ENCODE assay signal across 8 cellular contexts in genomic region chr10:19819419-19820033, GRCh38. TPM values are rescaled to one million over a fixed set of nuclear protein-coding genes. Genes with fewer than 3 reads are reported as not detected.
DNase-seq lines count a peak whose midpoint lies in the region; ATAC-seq and TF ChIP-seq lines count a peak whose summit lies in the region.

No MANE protein-coding gene starts in this region.

- H3K27me3 ChIP-seq in Loucy (ENCODE audit: insufficient read depth, low read length, poor library complexity, severe bottlenecking) = peaks cover 19% of the 10 kb centered on the region

- H3K79me2 ChIP-seq in Loucy (ENCODE audit: insufficient read depth, low read length) = no peaks in the 10 kb centered on the region

- H3K4me3 Mint-ChIP-seq in activated naive CD8-positive, alpha-beta T cell treated with anti-CD3 and anti-CD28 coated beads, Interleukin-2, amount 50 U/mL, for 24 hours = no peak overlapping the region
- no peak overlapping the region for H3K4me3 Mint-ChIP-seq in activated naive CD8-positive, alpha-beta T cell treated with anti-CD3 and anti-CD28 coated beads for 36 hours
- peak overlapping the region; percentile 93 for H3K4me3 Mint-ChIP-seq in type B pancreatic cell
- no peak overlapping the region for H3K4me3 Mint-ChIP-seq in activated CD4-positive, alpha-beta T cell treated with anti-CD3 and anti-CD28 coated beads, Interleukin-2, amount 10 ng/mL, durations not matched to agents 24 days and 14 days

- H3K9me2 ChIP-seq in Loucy (replicated peaks; ENCODE audit: low read depth, low read length) = no peaks in the 10 kb centered on the region

- no peak overlapping the region for H2AFZ ChIP-seq in Loucy (ENCODE audit: low read length)

- H3K36me3 ChIP-seq in Loucy (ENCODE audit: insufficient read depth, low read length) = no peaks in the 10 kb centered on the region

- in situ Hi-C loops in astrocyte of the spinal cord (cut with HindIII; ENCODE audit: low sequenced_read_pairs) = no loop called here

- peak; percentile 7 for DNase-seq in activated naive CD8-positive, alpha-beta T cell treated with anti-CD3 and anti-CD28 coated beads, Interleukin-2, amount 50 U/mL, for 24 hours
- no peak for DNase-seq in activated naive CD8-positive, alpha-beta T cell treated with anti-CD3 and anti-CD28 coated beads for 36 hours
- DNase-seq in astrocyte of the spinal cord (ENCODE audit: low read depth, low spot score) (peak; percentile 66), left colon (peak in 1 of 2 donors; percentile 39), type B pancreatic cell (ENCODE audit: extremely low spot score, unreplicated experiment) (no peak), GOT3 (lab: John Stamatoyannopoulos, UW) (no peak)
- no peak for DNase-seq in activated CD4-positive, alpha-beta T cell treated with anti-CD3 and anti-CD28 coated beads, Interleukin-2, amount 10 ng/mL, durations not matched to agents 24 days and 14 days

- no peaks in the 10 kb centered on the region for H4K20me1 ChIP-seq in Loucy (ENCODE audit: insufficient read depth, low read length, poor library complexity, severe bottlenecking)

- H3K4me1 ChIP-seq in Loucy (ENCODE audit: insufficient read depth, low read length, poor library complexity, severe bottlenecking) = no peaks in the 10 kb centered on the region

- H3K9me3 ChIP-seq in Loucy (ENCODE audit: insufficient read depth, low read depth, low read length) = no peaks in the 10 kb centered on the region

- no peak overlapping the region for H3K4me2 ChIP-seq in Loucy (ENCODE audit: low read depth, low read length, poor library complexity, severe bottlenecking)

- H3K4me1 Mint-ChIP-seq in activated naive CD8-positive, alpha-beta T cell treated with anti-CD3 and anti-CD28 coated beads, Interleukin-2, amount 50 U/mL, for 24 hours = peaks cover 5% of the 10 kb centered on the region
- H3K4me1 Mint-ChIP-seq in activated naive CD8-positive, alpha-beta T cell treated with anti-CD3 and anti-CD28 coated beads for 36 hours = peaks cover 7% of the 10 kb centered on the region
- H3K4me1 Mint-ChIP-seq in type B pancreatic cell (ENCODE audit: unreplicated experiment) = peaks cover 22% of the 10 kb centered on the region
- H3K4me1 Mint-ChIP-seq in activated CD4-positive, alpha-beta T cell treated with anti-CD3 and anti-CD28 coated beads, Interleukin-2, amount 10 ng/mL, durations not matched to agents 24 days and 14 days = no peaks in the 10 kb centered on the region

- H3K36me3 Mint-ChIP-seq in activated naive CD8-positive, alpha-beta T cell treated with anti-CD3 and anti-CD28 coated beads, Interleukin-2, amount 50 U/mL, for 24 hours (ENCODE audit: low read depth) = no peaks in the 10 kb centered on the region
- H3K36me3 Mint-ChIP-seq in activated naive CD8-positive, alpha-beta T cell treated with anti-CD3 and anti-CD28 coated beads for 36 hours = no peaks in the 10 kb centered on the region
- peaks cover 21% of the 10 kb centered on the region for H3K36me3 Mint-ChIP-seq in type B pancreatic cell
- no peaks in the 10 kb centered on the region for H3K36me3 Mint-ChIP-seq in activated CD4-positive, alpha-beta T cell treated with anti-CD3 and anti-CD28 coated beads, Interleukin-2, amount 10 ng/mL, durations not matched to agents 24 days and 14 days (ENCODE audit: low read depth)

- H3K9me3 Mint-ChIP-seq in activated naive CD8-positive, alpha-beta T cell treated with anti-CD3 and anti-CD28 coated beads, Interleukin-2, amount 50 U/mL, for 24 hours = no peaks in the 10 kb centered on the region
- H3K9me3 Mint-ChIP-seq in activated naive CD8-positive, alpha-beta T cell treated with anti-CD3 and anti-CD28 coated beads for 36 hours = no peaks in the 10 kb centered on the region
- H3K9me3 Mint-ChIP-seq in type B pancreatic cell = peaks cover 4% of the 10 kb centered on the region
- no peaks in the 10 kb centered on the region for H3K9me3 Mint-ChIP-seq in activated CD4-positive, alpha-beta T cell treated with anti-CD3 and anti-CD28 coated beads, Interleukin-2, amount 10 ng/mL, durations not matched to agents 24 days and 14 days

- H3K27me3 Mint-ChIP-seq in activated naive CD8-positive, alpha-beta T cell treated with anti-CD3 and anti-CD28 coated beads, Interleukin-2, amount 50 U/mL, for 24 hours = peaks cover 31% of the 10 kb centered on the region
- H3K27me3 Mint-ChIP-seq in activated naive CD8-positive, alpha-beta T cell treated with anti-CD3 and anti-CD28 coated beads for 36 hours = peaks cover 43% of the 10 kb centered on the region
- H3K27me3 Mint-ChIP-seq in type B pancreatic cell = no peaks in the 10 kb centered on the region
- peaks cover 31% of the 10 kb centered on the region for H3K27me3 Mint-ChIP-seq in activated CD4-positive, alpha-beta T cell treated with anti-CD3 and anti-CD28 coated beads, Interleukin-2, amount 10 ng/mL, durations not matched to agents 24 days and 14 days

- no peak for ATAC-seq in activated naive CD8-positive, alpha-beta T cell treated with anti-CD3 and anti-CD28 coated beads, Interleukin-2, amount 50 U/mL, for 24 hours
- ATAC-seq in left colon = peak; percentile 34

- intact Hi-C loops in left colon (cut with DNase I, micrococcal nuclease) = no loop called here
- intact Hi-C loops in activated CD4-positive, alpha-beta T cell treated with anti-CD3 and anti-CD28 coated beads, Interleukin-2, amount 10 ng/mL, durations not matched to agents 24 days and 14 days (cut with micrococcal nuclease) = no loop called here

- H3K9ac ChIP-seq in Loucy (ENCODE audit: low read depth, low read length, poor library complexity, severe bottlenecking) = no peak overlapping the region

- H3K4me3 ChIP-seq in Loucy (ENCODE audit: low read length, poor library complexity, severe bottlenecking) (no peak overlapping the region), astrocyte of the spinal cord (ENCODE audit: low read depth, low read length) (no peak overlapping the region)

- no peak overlapping the region for H3K27ac Mint-ChIP-seq in activated naive CD8-positive, alpha-beta T cell treated with anti-CD3 and anti-CD28 coated beads, Interleukin-2, amount 50 U/mL, for 24 hours
- H3K27ac Mint-ChIP-seq in activated naive CD8-positive, alpha-beta T cell treated with anti-CD3 and anti-CD28 coated beads for 36 hours = no peak overlapping the region
- H3K27ac Mint-ChIP-seq in type B pancreatic cell = peak overlapping the region; percentile 39
- H3K27ac Mint-ChIP-seq in activated CD4-positive, alpha-beta T cell treated with anti-CD3 and anti-CD28 coated beads, Interleukin-2, amount 10 ng/mL, durations not matched to agents 24 days and 14 days = no peak overlapping the region

- TF ChIP-seq CTCF in Loucy (conservative IDR thresholded peaks at IDR 0.05; ENCODE audit: low read length) (peak; percentile 82), astrocyte of the spinal cord (IDR thresholded peaks at IDR 0.05; ENCODE audit: low read depth, low read length) (peak; percentile 72), type B pancreatic cell (conservative IDR thresholded peaks at IDR 0.05) (peak; percentile 93)

- no peaks in the 10 kb centered on the region for H3F3A ChIP-seq in Loucy (ENCODE audit: low read depth)

RNA-seq across cellular contexts. Expression of gene PLXDC2, which starts 3.3 kb away (rescaled TPM):
- under 1 TPM in 1 of 2 experiments, not detected in 1; 0.04 TPM for total RNA-seq in activated naive CD8-positive, alpha-beta T cell treated with anti-CD3 and anti-CD28 coated beads for 36 hours
- 10 to 100 TPM; 28.1 to 37.3 TPM for total RNA-seq in left colon
- total RNA-seq in type B pancreatic cell (ENCODE audit: low replicate concordance) = 79.2 and 83.4 TPM in 2 replicates
- total RNA-seq in activated CD4-positive, alpha-beta T cell treated with anti-CD3 and anti-CD28 coated beads, Interleukin-2, amount 10 ng/mL, durations not matched to agents 24 days and 14 days = not detected in 2 replicates

Comparison
In these comparisons a context has a peak if more than half of its experiments do, and no peak if none do; other contexts are left out.
1. DNase-seq: peak in activated naive CD8-positive, alpha-beta T cell treated with anti-CD3 and anti-CD28 coated beads, Interleukin-2, amount 50 U/mL, for 24 hours (single experiment) and astrocyte of the spinal cord (single experiment); none in activated naive CD8-positive, alpha-beta T cell treated with anti-CD3 and anti-CD28 coated beads for 36 hours (single experiment), type B pancreatic cell (single experiment), activated CD4-positive, alpha-beta T cell treated with anti-CD3 and anti-CD28 coated beads, Interleukin-2, amount 10 ng/mL, durations not matched to agents 24 days and 14 days (single experiment) and GOT3 (single experiment).
2. RNA of gene PLXDC2, which starts 3.3 kb away (total RNA-seq): 79.2 to 83.4 TPM in type B pancreatic cell and 28.1 to 37.3 TPM in left colon; 0.04 TPM in activated naive CD8-positive, alpha-beta T cell treated with anti-CD3 and anti-CD28 coated beads for 36 hours and not detected in activated CD4-positive, alpha-beta T cell treated with anti-CD3 and anti-CD28 coated beads, Interleukin-2, amount 10 ng/mL, durations not matched to agents 24 days and 14 days; every median in the first group is over 10 times any median in the second.
3. Peak in every context shown above with its lines, with median percentiles within 50 percentile points of each other: CTCF ChIP-seq.